In genomic region chr1:22866868-22867267, GRCh38 we compare ENCODE assay signal across 26 cellular contexts.
DNase-seq lines count a peak whose midpoint lies in the region; ATAC-seq, FAIRE-seq and TF ChIP-seq lines count a peak whose summit lies in the region.
"Had no signal": no experiment of that assay in that cellular context is flagged by ENCODE, and none has a peak within 500 bp of the region (broad histone marks: within the 10 kb centered on the region; RNA-seq: fewer than 3 reads in every experiment).

No MANE protein-coding gene starts in this region.

- no peak overlapping the region for H3K27ac ChIP-seq in astrocyte (ENCODE audit: low read depth, low read length)
- no peak overlapping the region for H3K27ac ChIP-seq in K562 (ENCODE audit: extremely low read depth, low read depth, low read length)
- no peak overlapping the region for H3K27ac ChIP-seq in neural progenitor cell
- H3K27ac ChIP-seq: BLaER1 had no signal

- no peaks in the 10 kb centered on the region for H3K27me3 ChIP-seq in astrocyte (ENCODE audit: insufficient read depth, low read length)
- peaks cover 33 to 65% of the 10 kb centered on the region in 2 experiments for H3K27me3 ChIP-seq in K562 (ENCODE audit: control insufficient read depth in 2 of 2, insufficient read depth in 2 of 2, low read length in 2 of 2)
- no peaks in the 10 kb centered on the region for H3K27me3 ChIP-seq in neural progenitor cell
- H3K27me3 ChIP-seq: BE2C, BLaER1 had no signal

- H3K36me3 ChIP-seq in astrocyte (ENCODE audit: insufficient read depth, low read length), result peaks cover 13% of the 10 kb centered on the region
- H3K36me3 ChIP-seq in K562 (ENCODE audit: control insufficient read depth, insufficient read depth, low read length), result no peaks in the 10 kb centered on the region
- no peaks in the 10 kb centered on the region for H3K36me3 ChIP-seq in neural progenitor cell
- H3K36me3 ChIP-seq: BE2C, BLaER1 had no signal

- TF ChIP-seq RAD21 in K562 (CRISPR knock-in tag; conservative IDR thresholded peaks at IDR 0.05 in 1 of 2, IDR thresholded peaks at IDR 0.05 in 1 of 2), result no peak

- intact Hi-C loops in K562 (cut with micrococcal nuclease) (no loop called here), left ventricle myocardium superior (cut with micrococcal nuclease) (no loop called here)

- H3K4me2 ChIP-seq in astrocyte (ENCODE audit: low read length), result no peak overlapping the region
- no peak overlapping the region for H3K4me2 ChIP-seq in K562 (ENCODE audit: insufficient read depth, low read length)
- no peak overlapping the region for H3K4me2 ChIP-seq in neural progenitor cell
- H3K4me2 ChIP-seq: BLaER1 had no signal

- H3K9ac ChIP-seq in astrocyte (ENCODE audit: low read length), result no peak overlapping the region
- no peak overlapping the region for H3K9ac ChIP-seq in K562 (ENCODE audit: insufficient read depth in 1 of 2, low read depth in 2 of 2, low read length in 2 of 2)
- no peak overlapping the region for H3K9ac ChIP-seq in neural progenitor cell
- H3K9ac ChIP-seq: BLaER1 had no signal

- POLR2A ChIA-PET in K562 (lab: Yijun Ruan, JAX), result no interaction called here

- in situ Hi-C loops in K562 (cut with MboI), result no loop called here

- no peak overlapping the region for H3K4me3 Mint-ChIP-seq in astrocyte (ENCODE audit: unreplicated experiment)
- H3K4me3 Mint-ChIP-seq in neural progenitor cell, result peak overlapping the region; percentile 37
- H3K4me3 Mint-ChIP-seq: CD14-positive monocyte; CD4-positive, alpha-beta memory T cell; CD4-positive, CD25-positive, alpha-beta regulatory T cell; CD8-positive, alpha-beta memory T cell had no signal

- H3K9me1 ChIP-seq in K562 (ENCODE audit: control insufficient read depth, insufficient read depth, low read length), result no peaks in the 10 kb centered on the region

- BruUV-seq in K562 (replicated peaks; lab: Mats Ljungman, UMichigan), result no TSS peak

- no peaks in the 10 kb centered on the region for H3F3A ChIP-seq in neural progenitor cell (ENCODE audit: low read depth)

- no peak for ATAC-seq in K562
- ATAC-seq in left ventricle myocardium superior, result no peak
- ATAC-seq: GM12878 had no signal

- H3K4me1 ChIP-seq in astrocyte (ENCODE audit: insufficient read depth, low read length) (peaks cover 17% of the 10 kb centered on the region), K562 (replicated peaks in 1 of 2; ENCODE audit: control insufficient read depth in 2 of 2, insufficient read depth in 2 of 2, low read length in 2 of 2) (no peaks in the 10 kb centered on the region), neural progenitor cell (peaks cover 1% of the 10 kb centered on the region)
- H3K4me1 ChIP-seq: BE2C, BLaER1 had no signal

- H3K9me3 ChIP-seq in astrocyte (ENCODE audit: insufficient read depth, low read depth, low read length) (peaks cover 7% of the 10 kb centered on the region), K562 (replicated peaks; ENCODE audit: control insufficient read depth, insufficient read depth, low read depth, low read length) (no peaks in the 10 kb centered on the region; the same call in 1 of the 2 replicates), neural progenitor cell (ENCODE audit: low read depth) (no peaks in the 10 kb centered on the region)
- H3K9me3 ChIP-seq: BE2C, BLaER1 had no signal

- H3K27ac Mint-ChIP-seq in astrocyte (ENCODE audit: unreplicated experiment) (peak overlapping the region; percentile 13), neural progenitor cell (peak overlapping the region; percentile 53)
- H3K27ac Mint-ChIP-seq: CD4-positive, alpha-beta memory T cell; CD4-positive, CD25-positive, alpha-beta regulatory T cell; CD8-positive, alpha-beta memory T cell had no signal

- no peak for TF ChIP-seq EP300 in K562 (IDR thresholded peaks at IDR 0.05; ENCODE audit: low read length)

- CTCF ChIA-PET in K562 (lab: Yijun Ruan, JAX; ENCODE audit: low intra/inter-chr PET ratio), result no interaction called here

- FAIRE-seq in astrocyte (lab: Jason Lieb, UNC) (no peak), K562 (lab: Jason Lieb, UNC) (no peak)
- FAIRE-seq: A204.1, GM12878, GM12892, GM18507 had no signal

- H4K20me1 ChIP-seq in astrocyte (ENCODE audit: insufficient read depth, low read length) (peaks cover 44% of the 10 kb centered on the region), K562 (replicated peaks; ENCODE audit: control insufficient read depth, insufficient read depth, low read length) (no peaks in the 10 kb centered on the region; the same call in none of the 2 replicates), neural progenitor cell (ENCODE audit: low read depth) (peaks cover 8% of the 10 kb centered on the region)
- H4K20me1 ChIP-seq: BLaER1 had no signal

- H3K79me2 ChIP-seq in astrocyte (ENCODE audit: insufficient read depth, low read length), result no peaks in the 10 kb centered on the region
- H3K79me2 ChIP-seq in K562 (ENCODE audit: control insufficient read depth, insufficient read depth, low read length), result no peaks in the 10 kb centered on the region
- H3K79me2 ChIP-seq in neural progenitor cell (ENCODE audit: low read depth), result no peaks in the 10 kb centered on the region

- H3K4me1 Mint-ChIP-seq in astrocyte (ENCODE audit: low read depth, unreplicated experiment), result peaks cover 4% of the 10 kb centered on the region
- peaks cover 10% of the 10 kb centered on the region for H3K4me1 Mint-ChIP-seq in neural progenitor cell
- H3K4me1 Mint-ChIP-seq: CD4-positive, alpha-beta memory T cell; CD4-positive, CD25-positive, alpha-beta regulatory T cell; CD8-positive, alpha-beta memory T cell had no signal

- 2% methylated on average over 5 of the region's 5 CpGs for WGBS in K562 (ENCODE audit: insufficient coverage, low coverage, missing lambda C conversion rate)

- H3K27me3 Mint-ChIP-seq in astrocyte (ENCODE audit: low read depth, unreplicated experiment), result peaks cover 28% of the 10 kb centered on the region
- peaks cover 4% of the 10 kb centered on the region for H3K27me3 Mint-ChIP-seq in neural progenitor cell (ENCODE audit: insufficient read depth, low read depth)

- no peak overlapping the region for H3K4me3 ChIP-seq in astrocyte (ENCODE audit: insufficient read depth, low read depth, low read length)
- H3K4me3 ChIP-seq in K562, result no peak overlapping the region
- H3K4me3 ChIP-seq in neural progenitor cell, result no peak overlapping the region
- H3K4me3 ChIP-seq: BLaER1, GM12878 had no signal

- peaks cover 9% of the 10 kb centered on the region for H3K9me3 Mint-ChIP-seq in astrocyte (ENCODE audit: unreplicated experiment)
- H3K9me3 Mint-ChIP-seq in neural progenitor cell, result no peaks in the 10 kb centered on the region

- no peak for TF ChIP-seq POLR2A in K562 (conservative IDR thresholded peaks at IDR 0.05)

- TF ChIP-seq CTCF in astrocyte (IDR thresholded peaks at IDR 0.05; ENCODE audit: insufficient read depth, low read depth, low read length), result no peak
- no peak for TF ChIP-seq CTCF in K562 (IDR thresholded peaks at IDR 0.05 in 2 of 3, conservative IDR thresholded peaks at IDR 0.05 in 1 of 3; ENCODE audit: insufficient read depth in 2 of 3, low read depth in 1 of 3, low read length in 3 of 3)
- TF ChIP-seq CTCF in neural progenitor cell (IDR thresholded peaks at IDR 0.05), result no peak

- peaks cover 17% of the 10 kb centered on the region for H3K36me3 Mint-ChIP-seq in astrocyte (ENCODE audit: low read depth, unreplicated experiment)
- H3K36me3 Mint-ChIP-seq in neural progenitor cell, result peaks cover 38% of the 10 kb centered on the region
- H3K36me3 Mint-ChIP-seq: CD4-positive, alpha-beta memory T cell; CD4-positive, CD25-positive, alpha-beta regulatory T cell; CD8-positive, alpha-beta memory T cell had no signal

- DNase-seq in astrocyte (ENCODE audit: low read depth) (no peak), K562 (ENCODE audit: extremely low read depth in 1 of 4, low spot score in 3 of 4) (no peak), neural progenitor cell (ENCODE audit: low spot score) (no peak), NCI-H2029 (lab: John Stamatoyannopoulos, UW) (no peak), left ventricle myocardium superior (no peak)
- DNase-seq: 8988T; ACHN; BE2C; C1 segment of cervical spinal cord; CD4-positive, alpha-beta memory T cell; CD4-positive, CD25-positive, alpha-beta regulatory T cell; CD8-positive, alpha-beta memory T cell; COR-L47; DMS 273 treated with DMSO at 0.1 percent for 48 hours; DMS153; DMS53; DMS79; DND-41; EL; GDM1 had no signal

- H2AFZ ChIP-seq in astrocyte (ENCODE audit: low read depth, low read length), result no peak overlapping the region
- no peak overlapping the region for H2AFZ ChIP-seq in K562 (ENCODE audit: low read depth, low read length)
- H2AFZ ChIP-seq in neural progenitor cell (replicated peaks), result no peak overlapping the region

TF ChIP-seq in K562, 482 proteins besides CTCF, POLR2A, EP300 and RAD21:
- TF ChIP-seq BCL6 (CRISPR knock-in tag; IDR thresholded peaks at IDR 0.05) (no peak), MTA1 (IDR thresholded peaks at IDR 0.05; ENCODE audit: borderline replicate concordance) (no peak), HLTF (IDR thresholded peaks at IDR 0.05) (no peak), RBM25 (IDR thresholded peaks at IDR 0.05; ENCODE audit: low read depth, low read length, severe bottlenecking) (peak; percentile 73), BCOR (IDR thresholded peaks at IDR 0.05) (peak; percentile 29; the same call in 1 of the 2 replicates)
TF ChIP-seq in K562: peak in this region for 2.
